In the genomic region with DNA sequence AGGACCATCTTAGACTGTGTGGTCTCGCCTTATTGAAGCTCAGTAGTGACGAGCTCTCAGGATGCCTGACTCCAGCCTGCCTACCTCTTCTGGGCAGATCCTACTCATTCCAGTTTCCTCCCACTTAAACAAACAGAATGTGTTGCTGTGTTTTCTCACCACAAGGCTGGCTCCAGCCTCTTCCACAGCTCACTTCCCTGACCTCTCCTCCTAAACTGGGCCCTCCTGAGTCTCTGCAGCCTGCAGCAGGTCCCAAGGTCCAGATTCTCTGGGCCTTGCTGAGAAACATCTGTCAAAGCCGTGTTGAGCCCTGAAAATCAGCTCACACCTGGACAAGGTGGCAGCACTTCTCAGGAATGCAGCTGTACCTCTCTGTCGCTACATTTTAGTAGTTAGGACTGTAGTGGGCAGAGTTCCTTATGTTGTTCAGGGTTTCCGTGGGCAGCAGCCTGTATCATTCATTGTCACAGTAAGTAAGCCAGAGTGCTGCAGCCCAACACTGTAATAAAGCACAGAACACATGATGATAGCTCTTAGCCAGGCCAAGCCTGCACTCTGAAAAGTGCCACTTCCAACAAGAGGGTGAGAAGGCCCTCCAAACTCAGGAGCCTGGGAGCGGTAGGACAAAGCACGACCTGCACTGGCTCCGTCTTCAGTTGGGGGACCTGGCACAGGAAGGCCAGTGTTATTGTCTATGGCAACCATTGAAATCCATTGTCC, we compare ENCODE assay signal across 24 cellular contexts.
DNase-seq lines count a peak whose midpoint lies in the region; ATAC-seq and TF ChIP-seq lines count a peak whose summit lies in the region.
"Had no signal": no experiment of that assay in that cellular context is flagged by ENCODE, and none has a peak within 500 bp of the region (broad histone marks: within the 10 kb centered on the region; RNA-seq: fewer than 3 reads in every experiment).

No MANE protein-coding gene starts in this region.

- TF ChIP-seq CTCF in HCT116 (IDR thresholded peaks at IDR 0.05 in 2 of 3, conservative IDR thresholded peaks at IDR 0.05 in 1 of 3; ENCODE audit: borderline replicate concordance in 1 of 3, insufficient read depth in 1 of 3, low read depth in 2 of 3, low read length in 2 of 3) (no peak), endothelial cell (IDR thresholded peaks at IDR 0.05; ENCODE audit: unreplicated experiment) (no peak), neural progenitor cell (IDR thresholded peaks at IDR 0.05) (no peak)

- no peaks in the 10 kb centered on the region for H3K9me3 ChIP-seq in HCT116 (ENCODE audit: control insufficient read depth in 1 of 2, insufficient read depth in 1 of 2, low read depth in 1 of 2, low read length in 2 of 2)
- no peaks in the 10 kb centered on the region for H3K9me3 ChIP-seq in neural progenitor cell (ENCODE audit: low read depth)
- H3K9me3 ChIP-seq: body of pancreas, psoas muscle, transverse colon had no signal

- H3K4me3 ChIP-seq in HCT116 (replicated peaks in 1 of 2; ENCODE audit: low read depth in 1 of 2, low read length in 2 of 2) (no peak overlapping the region), neural progenitor cell (no peak overlapping the region)
- H3K4me3 ChIP-seq: body of pancreas, psoas muscle, smooth muscle cell, transverse colon had no signal

- H3K9ac ChIP-seq in HCT116 (ENCODE audit: low read length) (no peak overlapping the region), neural progenitor cell (no peak overlapping the region)

- intact Hi-C loops in HCT116 (cut with micrococcal nuclease), result no loop called here

- H3K27ac ChIP-seq in HCT116 (ENCODE audit: low read depth, low read length) (no peak overlapping the region), neural progenitor cell (no peak overlapping the region)
- H3K27ac ChIP-seq: body of pancreas, psoas muscle, transverse colon had no signal

- H3K36me3 Mint-ChIP-seq in endothelial cell (ENCODE audit: low read depth, unreplicated experiment) (no peaks in the 10 kb centered on the region), neural progenitor cell (no peaks in the 10 kb centered on the region)
- H3K36me3 Mint-ChIP-seq: CD8-positive, alpha-beta T cell had no signal

- H3K4me1 Mint-ChIP-seq in endothelial cell (ENCODE audit: unreplicated experiment), result peaks cover 51% of the 10 kb centered on the region
- peaks cover 20% of the 10 kb centered on the region for H3K4me1 Mint-ChIP-seq in neural progenitor cell
- H3K4me1 Mint-ChIP-seq: activated naive CD8-positive, alpha-beta T cell treated with anti-CD3 and anti-CD28 coated beads, Interleukin-2, amount 50 U/mL, for 24 hours; stimulated activated naive CD8-positive, alpha-beta T cell treated with anti-CD3 and anti-CD28 coated beads, Interleukin-15, amount 100 ng/mL, for 72 hours had no signal

- H2AFZ ChIP-seq in HCT116 (ENCODE audit: low read depth, low read length, poor library complexity, severe bottlenecking) (no peak overlapping the region), neural progenitor cell (replicated peaks) (no peak overlapping the region)

- RAD21 ChIA-PET in HCT116 (lab: Charles Lee; ENCODE audit: low non-redundant PET in 1 of 2, low total read pairs in 2 of 2, uncharacterized antibody in 2 of 2, unreplicated experiment in 2 of 2), result no interaction called here

- no TSS peak for BruUV-seq in HCT116 (replicated peaks; lab: Mats Ljungman, UMichigan)

- POLR2A ChIA-PET in HCT116 (lab: Charles Lee), result no interaction called here

- H3K27me3 ChIP-seq in HCT116 (ENCODE audit: insufficient read depth, low read length) (no peaks in the 10 kb centered on the region), neural progenitor cell (peaks cover 100% of the 10 kb centered on the region)
- H3K27me3 ChIP-seq: body of pancreas, transverse colon had no signal

- H3K79me2 ChIP-seq in HCT116 (ENCODE audit: insufficient read depth, low read length) (no peaks in the 10 kb centered on the region), neural progenitor cell (ENCODE audit: low read depth) (no peaks in the 10 kb centered on the region)

- ATAC-seq in HCT116 (peak; percentile 11; the same call in 1 of the 2 replicates), GM18511 (IDR thresholded peaks at IDR 0.05; ENCODE audit: unreplicated experiment) (no peak), GM21723 (IDR thresholded peaks at IDR 0.05; ENCODE audit: unreplicated experiment) (no peak)
- ATAC-seq: activated naive CD8-positive, alpha-beta T cell treated with anti-CD3 and anti-CD28 coated beads, Interleukin-2, amount 50 U/mL, for 24 hours; body of pancreas; CD8-positive, alpha-beta T cell; effector memory CD8-positive, alpha-beta T cell; psoas muscle; stimulated activated naive CD8-positive, alpha-beta T cell treated with anti-CD3 and anti-CD28 coated beads, Interleukin-15, amount 100 ng/mL, for 72 hours had no signal

- no peaks in the 10 kb centered on the region for H3K36me3 ChIP-seq in HCT116 (ENCODE audit: control insufficient read depth in 1 of 2, insufficient read depth in 2 of 2, low read length in 2 of 2)
- H3K36me3 ChIP-seq in neural progenitor cell, result no peaks in the 10 kb centered on the region
- H3K36me3 ChIP-seq: transverse colon had no signal

- no peaks in the 10 kb centered on the region for H3K4me1 ChIP-seq in HCT116 (ENCODE audit: control insufficient read depth in 1 of 2, insufficient read depth in 2 of 2, low read length in 2 of 2)
- H3K4me1 ChIP-seq in neural progenitor cell, result peaks cover 25% of the 10 kb centered on the region
- H3K4me1 ChIP-seq: body of pancreas, psoas muscle had no signal

- no peak for TF ChIP-seq POLR2A in HCT116 (IDR thresholded peaks at IDR 0.05; ENCODE audit: borderline replicate concordance, extremely low read depth, insufficient read depth, insufficient read length)

- no peak for DNase-seq in HCT116 (ENCODE audit: low read depth, low spot score)
- DNase-seq in NCI-H187 (lab: John Stamatoyannopoulos, UW), result peak; percentile 84 to 89
- DNase-seq in endothelial cell (ENCODE audit: low spot score), result no peak
- no peak for DNase-seq in neural progenitor cell (ENCODE audit: low spot score)
- DNase-seq in HUDEP-2 (lab: John Stamatoyannopoulos, UW; ENCODE audit: unreplicated experiment in 76 of 76), result no peak
- DNase-seq: activated CD4-positive, alpha-beta T cell treated with anti-CD3 and anti-CD28 coated beads, Interleukin-2, amount 50 U/mL, for 48 hours; activated effector memory CD4-positive, alpha-beta T cell treated with anti-CD3 and anti-CD28 coated beads, Interleukin-2, amount 50 U/mL, for 16 hours; activated naive CD8-positive, alpha-beta T cell treated with anti-CD3 and anti-CD28 coated beads, Interleukin-2, amount 50 U/mL, for 24 hours; body of pancreas; CD8-positive, alpha-beta T cell; DND-41; effector memory CD8-positive, alpha-beta T cell; KBM-7; MV-4-11; NCI-H2081 treated with DMSO at 0.1 percent for 48 hours; NK-92 treated with Interleukin-12 subunit alpha and Interleukin-12 subunit beta, amount 100 ng/mL, for 24 hours; psoas muscle; stimulated activated CD4-positive, alpha-beta T cell treated with anti-CD3 and anti-CD28 coated beads, Interleukin-4, amount 100 ng/mL, for 1 hour; stimulated activated naive CD8-positive, alpha-beta T cell treated with anti-CD3 and anti-CD28 coated beads, Interleukin-15, amount 100 ng/mL, for 72 hours; T-helper 2 cell; transverse colon had no signal

- H3K9me3 Mint-ChIP-seq in endothelial cell (ENCODE audit: unreplicated experiment) (no peaks in the 10 kb centered on the region), neural progenitor cell (no peaks in the 10 kb centered on the region)
- H3K9me3 Mint-ChIP-seq: activated naive CD8-positive, alpha-beta T cell treated with anti-CD3 and anti-CD28 coated beads, Interleukin-2, amount 50 U/mL, for 24 hours; CD8-positive, alpha-beta T cell; effector memory CD8-positive, alpha-beta T cell; stimulated activated naive CD8-positive, alpha-beta T cell treated with anti-CD3 and anti-CD28 coated beads, Interleukin-15, amount 100 ng/mL, for 72 hours had no signal

- H3K4me2 ChIP-seq in HCT116 (ENCODE audit: low read length), result no peak overlapping the region
- no peak overlapping the region for H3K4me2 ChIP-seq in neural progenitor cell
- H3K4me2 ChIP-seq: smooth muscle cell had no signal

- no peaks in the 10 kb centered on the region for H3K9me2 ChIP-seq in HCT116 (ENCODE audit: insufficient read depth)

- CTCF ChIA-PET in HCT116 (lab: Charles Lee), result interaction anchor here (0.9 to 2.0 kb wide), 4 partner anchors 74 to 698 kb away, joined by 3 to 7 read pairs (median 6); no protein-coding TSS in a partner anchor

- H3F3A ChIP-seq in neural progenitor cell (ENCODE audit: low read depth), result peaks cover 7% of the 10 kb centered on the region

- H3K27me3 Mint-ChIP-seq in endothelial cell (ENCODE audit: unreplicated experiment) (no peaks in the 10 kb centered on the region), neural progenitor cell (ENCODE audit: insufficient read depth, low read depth) (peaks cover 52% of the 10 kb centered on the region)

- H3K27ac Mint-ChIP-seq in endothelial cell (ENCODE audit: unreplicated experiment) (peak overlapping the region; percentile 77), neural progenitor cell (no peak overlapping the region)
- H3K27ac Mint-ChIP-seq: activated naive CD8-positive, alpha-beta T cell treated with anti-CD3 and anti-CD28 coated beads, Interleukin-2, amount 50 U/mL, for 24 hours; CD8-positive, alpha-beta T cell; effector memory CD8-positive, alpha-beta T cell; stimulated activated naive CD8-positive, alpha-beta T cell treated with anti-CD3 and anti-CD28 coated beads, Interleukin-15, amount 100 ng/mL, for 72 hours had no signal

- H3K4me3 Mint-ChIP-seq in endothelial cell (ENCODE audit: unreplicated experiment), result no peak overlapping the region
- H3K4me3 Mint-ChIP-seq in neural progenitor cell, result peak overlapping the region; percentile 22
- H3K4me3 Mint-ChIP-seq: activated naive CD8-positive, alpha-beta T cell treated with anti-CD3 and anti-CD28 coated beads, Interleukin-2, amount 50 U/mL, for 24 hours; CD8-positive, alpha-beta T cell; effector memory CD8-positive, alpha-beta T cell; stimulated activated naive CD8-positive, alpha-beta T cell treated with anti-CD3 and anti-CD28 coated beads, Interleukin-15, amount 100 ng/mL, for 72 hours had no signal

- no peak for TF ChIP-seq RAD21 in HCT116 (IDR thresholded peaks at IDR 0.05; ENCODE audit: low read depth)

- H4K20me1 ChIP-seq in HCT116 (ENCODE audit: insufficient read depth) (no peaks in the 10 kb centered on the region), neural progenitor cell (ENCODE audit: low read depth) (peaks cover 42% of the 10 kb centered on the region)

TF ChIP-seq in HCT116, 20 proteins besides CTCF, POLR2A, EP300 and RAD21 (continues in another document):
- no peak for TF ChIP-seq ELF1 (IDR thresholded peaks at IDR 0.05; ENCODE audit: borderline replicate concordance, low read depth)
- no peak for TF ChIP-seq EZH2phosphoT487 (IDR thresholded peaks at IDR 0.05; ENCODE audit: borderline replicate concordance)
- TF ChIP-seq SP1 (IDR thresholded peaks at IDR 0.05; ENCODE audit: low read depth), result no peak
- TF ChIP-seq, protein P1, sequence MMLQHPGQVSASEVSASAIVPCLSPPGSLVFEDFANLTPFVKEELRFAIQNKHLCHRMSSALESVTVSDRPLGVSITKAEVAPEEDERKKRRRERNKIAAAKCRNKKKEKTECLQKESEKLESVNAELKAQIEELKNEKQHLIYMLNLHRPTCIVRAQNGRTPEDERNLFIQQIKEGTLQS (IDR thresholded peaks at IDR 0.05), result no peak
- no peak for TF ChIP-seq ZNF274 (IDR thresholded peaks at IDR 0.05; ENCODE audit: low read depth, low read length)

Comparison
In these comparisons a context has a peak if more than half of its experiments do, and no peak if none do; other contexts are left out.
1. DNase-seq: peak in NCI-H187 (2 of 2); none in HCT116 (single experiment), endothelial cell (single experiment), neural progenitor cell (single experiment) and HUDEP-2 (0 of 76).